Comparison of ENCODE assay signal across 4 cellular contexts in genomic region chr9:72270359-72270758, GRCh38.
TF ChIP-seq lines count a peak whose summit lies in the region.

No MANE protein-coding gene starts in this region.

TF ChIP-seq in HEK293, 187 proteins besides CTCF, POLR2A, EP300 and RAD21:
- TF ChIP-seq ZNF121 (tag by site-specific recombination; IDR thresholded peaks at IDR 0.05) = 0 out of 2 replicates have a peak, but pooled peaks have one; percentile 34
TF ChIP-seq in HEK293: peak in this region for 1; not testable (repeated sequence) for 186.

TF ChIP-seq in WTC11, 78 proteins besides CTCF, POLR2A, EP300 and RAD21:
- TF ChIP-seq GTF2I (CRISPR knock-in tag; conservative IDR thresholded peaks at IDR 0.05) (peak; percentile 53; the same call in 1 of the 2 replicates), ZNF121 (CRISPR knock-in tag; IDR thresholded peaks at IDR 0.05) (peak; percentile 74)

TF ChIP-seq in K562, 482 proteins besides CTCF, POLR2A, EP300 and RAD21:
- TF ChIP-seq ZNF121 (CRISPR knock-in tag; conservative IDR thresholded peaks at IDR 0.05) = peak; percentile 49; the same call in 1 of the 2 replicates

TF ChIP-seq in HepG2, 621 proteins besides CTCF, POLR2A, EP300 and RAD21:
- peak; percentile 53 for TF ChIP-seq ZNF121 (CRISPR knock-in tag; IDR thresholded peaks at IDR 0.05)
